Comparison of ENCODE assay signal across 27 cellular contexts in genomic region chr4:138399041-138399440, GRCh38.
"Had no signal": no experiment of that assay in that cellular context is flagged by ENCODE, and none has a peak within 500 bp of the region (broad histone marks: within the 10 kb centered on the region; RNA-seq: fewer than 3 reads in every experiment).

No MANE protein-coding gene starts in this region.

- H3K36me3 Mint-ChIP-seq: activated CD8-positive, alpha-beta memory T cell treated with anti-CD3 and anti-CD28 coated beads, Interleukin-2, amount 10 ng/mL, durations not matched to agents 7 days and 5 days; activated naive CD4-positive, alpha-beta T cell treated with anti-CD3 and anti-CD28 coated beads, Interleukin-2, amount 50 U/mL, for 24 hours; natural killer cell treated with Interleukin-12 subunit alpha and Interleukin-12 subunit beta and Interleukin-15 and Interleukin-18, amount 100 ng/mL, for 72 hours had no signal

- H3K4me1 Mint-ChIP-seq: activated CD8-positive, alpha-beta memory T cell treated with anti-CD3 and anti-CD28 coated beads, Interleukin-2, amount 10 ng/mL, durations not matched to agents 7 days and 5 days; activated naive CD4-positive, alpha-beta T cell treated with anti-CD3 and anti-CD28 coated beads, Interleukin-2, amount 50 U/mL, for 24 hours; activated naive CD8-positive, alpha-beta T cell treated with anti-CD3 and anti-CD28 coated beads, Interleukin-2, amount 50 U/mL, for 24 hours; central memory CD8-positive, alpha-beta T cell had no signal

- H3K9me3 ChIP-seq: esophagus squamous epithelium, left lung, mucosa of descending colon, suprapubic skin, tibial nerve had no signal

- H3K4me1 ChIP-seq: esophagus squamous epithelium, suprapubic skin had no signal

- ATAC-seq: activated CD8-positive, alpha-beta memory T cell treated with anti-CD3 and anti-CD28 coated beads, Interleukin-2, amount 10 ng/mL, durations not matched to agents 7 days and 5 days; activated CD8-positive, alpha-beta T cell treated with anti-CD3 and anti-CD28 coated beads for 36 hours; activated naive CD8-positive, alpha-beta T cell treated with anti-CD3 and anti-CD28 coated beads, Interleukin-2, amount 50 U/mL, for 24 hours; natural killer cell treated with Interleukin-12 subunit alpha and Interleukin-12 subunit beta and Interleukin-15 and Interleukin-18, amount 100 ng/mL, for 72 hours had no signal

- H3K27ac Mint-ChIP-seq: activated CD8-positive, alpha-beta memory T cell treated with anti-CD3 and anti-CD28 coated beads, Interleukin-2, amount 10 ng/mL, durations not matched to agents 7 days and 5 days; activated CD8-positive, alpha-beta T cell treated with anti-CD3 and anti-CD28 coated beads for 36 hours; activated naive CD4-positive, alpha-beta T cell treated with anti-CD3 and anti-CD28 coated beads, Interleukin-2, amount 50 U/mL, for 24 hours; activated naive CD8-positive, alpha-beta T cell treated with anti-CD3 and anti-CD28 coated beads, Interleukin-2, amount 50 U/mL, for 24 hours; activated T-helper 2 cell treated with anti-CD3 and anti-CD28 coated beads, Interferon-gamma antibody, Interleukin-2, Interleukin-4, amounts not matched to agents 10 μg/mL and 5 μg/mL and 100 μg/mL, durations not matched to agents 14 hours and 24 hours and 36 hours; natural killer cell treated with Interleukin-12 subunit alpha and Interleukin-12 subunit beta and Interleukin-15 and Interleukin-18, amount 100 ng/mL, for 72 hours had no signal

- H3K4me3 ChIP-seq: dorsolateral prefrontal cortex, esophagus squamous epithelium, left lung, lung, mucosa of descending colon, smooth muscle cell, suprapubic skin, tibial nerve had no signal

- H3K27me3 Mint-ChIP-seq: activated CD8-positive, alpha-beta memory T cell treated with anti-CD3 and anti-CD28 coated beads, Interleukin-2, amount 10 ng/mL, durations not matched to agents 7 days and 5 days; activated CD8-positive, alpha-beta T cell treated with anti-CD3 and anti-CD28 coated beads for 36 hours; activated naive CD4-positive, alpha-beta T cell treated with anti-CD3 and anti-CD28 coated beads, Interleukin-2, amount 50 U/mL, for 24 hours; activated naive CD8-positive, alpha-beta T cell treated with anti-CD3 and anti-CD28 coated beads, Interleukin-2, amount 50 U/mL, for 24 hours; central memory CD8-positive, alpha-beta T cell; natural killer cell treated with Interleukin-12 subunit alpha and Interleukin-12 subunit beta and Interleukin-15 and Interleukin-18, amount 100 ng/mL, for 72 hours; progenitor cell of endocrine pancreas had no signal

- H3K36me3 ChIP-seq: esophagus squamous epithelium, left lung, suprapubic skin, tibial nerve had no signal

- DNase-seq: activated CD4-positive, alpha-beta T cell treated with anti-CD3 and anti-CD28 coated beads, Interleukin-2, amount 50 U/mL, for 1 hour; activated CD8-positive, alpha-beta memory T cell treated with anti-CD3 and anti-CD28 coated beads, Interleukin-2, amount 10 ng/mL, durations not matched to agents 7 days and 5 days; activated CD8-positive, alpha-beta T cell treated with anti-CD3 and anti-CD28 coated beads for 36 hours; activated naive CD8-positive, alpha-beta T cell treated with anti-CD3 and anti-CD28 coated beads, Interleukin-2, amount 50 U/mL, for 24 hours; activated T-cell treated with anti-CD3 and anti-CD28 coated beads, Interleukin-2, amount 50 U/mL, for 48 hours; dorsolateral prefrontal cortex; esophagus squamous epithelium; foreskin melanocyte; left lung; mucosa of descending colon; retina; stimulated activated CD4-positive, alpha-beta T cell treated with anti-CD3 and anti-CD28 coated beads, Interleukin-2, amount 100 ng/mL, for 24 hours; stimulated activated naive CD4-positive, alpha-beta T cell; T-helper 2 cell had no signal

- H3K9me3 Mint-ChIP-seq: activated CD8-positive, alpha-beta T cell treated with anti-CD3 and anti-CD28 coated beads for 36 hours; activated naive CD4-positive, alpha-beta T cell treated with anti-CD3 and anti-CD28 coated beads, Interleukin-2, amount 50 U/mL, for 24 hours; activated naive CD8-positive, alpha-beta T cell treated with anti-CD3 and anti-CD28 coated beads, Interleukin-2, amount 50 U/mL, for 24 hours; activated T-helper 2 cell treated with anti-CD3 and anti-CD28 coated beads, Interferon-gamma antibody, Interleukin-2, Interleukin-4, amounts not matched to agents 10 μg/mL and 5 μg/mL and 100 μg/mL, durations not matched to agents 14 hours and 24 hours and 36 hours had no signal

- H3K27ac ChIP-seq: epithelial cell of prostate, esophagus squamous epithelium, left lung, suprapubic skin, tibial nerve had no signal

- H3K4me3 Mint-ChIP-seq: activated CD8-positive, alpha-beta memory T cell treated with anti-CD3 and anti-CD28 coated beads, Interleukin-2, amount 10 ng/mL, durations not matched to agents 7 days and 5 days; activated CD8-positive, alpha-beta T cell treated with anti-CD3 and anti-CD28 coated beads for 36 hours; activated naive CD4-positive, alpha-beta T cell treated with anti-CD3 and anti-CD28 coated beads, Interleukin-2, amount 50 U/mL, for 24 hours; activated naive CD8-positive, alpha-beta T cell treated with anti-CD3 and anti-CD28 coated beads, Interleukin-2, amount 50 U/mL, for 24 hours; central memory CD8-positive, alpha-beta T cell; natural killer cell treated with Interleukin-12 subunit alpha and Interleukin-12 subunit beta and Interleukin-15 and Interleukin-18, amount 100 ng/mL, for 72 hours; WTC11 had no signal

- H3K4me2 ChIP-seq: smooth muscle cell had no signal

- FAIRE-seq: bronchial epithelial cell, islet of Langerhans had no signal

- H3K27me3 ChIP-seq: dorsolateral prefrontal cortex, esophagus squamous epithelium, left lung, suprapubic skin, tibial nerve had no signal
